Comparison of ENCODE assay signal across 19 cellular contexts in genomic region chr13:32745509-32745908, GRCh38.
"Had no signal": no experiment of that assay in that cellular context is flagged by ENCODE, and none has a peak within 500 bp of the region (broad histone marks: within the 10 kb centered on the region; RNA-seq: fewer than 3 reads in every experiment).

No MANE protein-coding gene starts in this region.

- H3K9ac ChIP-seq: parathyroid adenoma had no signal

- H3K4me3 Mint-ChIP-seq: effector memory CD8-positive, alpha-beta T cell had no signal

- FAIRE-seq: keratinocyte had no signal

- H3K27ac ChIP-seq: ascending aorta, lower lobe of right lung, parathyroid adenoma, sigmoid colon had no signal

- H3K9me3 Mint-ChIP-seq: effector memory CD8-positive, alpha-beta T cell had no signal

- H2AFZ ChIP-seq: parathyroid adenoma had no signal

- DNase-seq: activated CD4-positive, alpha-beta T cell treated with anti-CD3 and anti-CD28 coated beads, Interleukin-2, amount 50 U/mL, for 1 hour; activated CD8-positive, alpha-beta memory T cell treated with anti-CD3 and anti-CD28 coated beads, Interleukin-2, amount 50 U/mL, for 4 hours; activated effector memory CD4-positive, alpha-beta T cell treated with Interleukin-2 at 50 U/mL for 16 hours; activated naive CD4-positive, alpha-beta T cell treated with anti-CD3 and anti-CD28 coated beads, Interleukin-2, amount 50 U/mL, for 16 hours; activated T-cell treated with anti-CD3 and anti-CD28 coated beads, Interleukin-2, amount 50 U/mL, for 48 hours; effector memory CD8-positive, alpha-beta T cell; foreskin fibroblast; glutamatergic neuron; hypothalamus; lower lobe of right lung; midbrain; sigmoid colon; stimulated activated CD8-positive, alpha-beta memory T cell treated with anti-CD3 and anti-CD28 coated beads, Interleukin-4, amount 100 ng/mL, for 48 hours; stimulated activated naive CD4-positive, alpha-beta T cell; T-helper 1 cell; T-helper 9 cell had no signal

- H3K4me1 ChIP-seq: ascending aorta, lower lobe of right lung, parathyroid adenoma had no signal

- H3K4me3 ChIP-seq: ascending aorta, lower lobe of right lung, sigmoid colon had no signal

- H3K27me3 ChIP-seq: ascending aorta, sigmoid colon had no signal

- H3K79me2 ChIP-seq: parathyroid adenoma had no signal

- ATAC-seq: lower lobe of right lung had no signal

- H3K27me3 Mint-ChIP-seq: effector memory CD8-positive, alpha-beta T cell had no signal

- H3K9me3 ChIP-seq: ascending aorta, lower lobe of right lung, sigmoid colon had no signal
